ENCODE assay signal across 8 cellular contexts in the genomic region with DNA sequence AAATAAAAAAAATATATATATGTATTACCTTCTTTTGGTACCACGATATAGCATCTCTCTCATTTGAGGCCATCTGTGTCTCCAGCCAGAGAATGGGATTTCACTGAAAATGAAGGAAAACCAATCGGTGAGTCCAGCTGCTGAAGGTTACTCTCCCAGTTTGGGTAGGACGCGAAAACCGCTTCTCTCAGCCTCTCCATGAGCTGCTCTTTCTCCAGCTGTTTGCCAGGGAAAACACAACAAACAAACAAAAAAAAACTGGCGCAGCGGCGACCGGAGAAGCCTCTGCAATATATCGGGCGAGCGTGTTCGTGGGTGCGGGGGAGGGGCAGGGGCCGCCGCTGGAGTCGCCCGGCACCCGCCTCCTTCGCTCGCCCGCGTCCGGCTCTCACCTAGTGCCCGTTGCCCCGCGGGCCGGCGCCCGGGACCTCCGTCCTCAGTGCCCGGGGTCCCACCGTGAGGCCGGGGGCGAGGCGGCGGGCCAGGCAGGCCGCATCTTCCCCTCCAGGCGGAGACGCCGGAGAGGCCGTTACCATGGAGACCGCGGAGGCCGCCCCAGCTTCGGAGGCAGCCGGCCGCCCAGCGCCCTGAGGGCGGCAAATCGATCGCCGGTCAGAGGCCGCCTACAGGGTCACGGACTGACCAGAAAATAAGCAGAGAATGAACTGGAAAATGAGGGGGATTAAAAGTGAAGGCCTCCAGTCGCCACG. TPM values are rescaled to one million over a fixed set of nuclear protein-coding genes. Genes with fewer than 3 reads are reported as not detected.
DNase-seq lines count a peak whose midpoint lies in the region; ATAC-seq and TF ChIP-seq lines count a peak whose summit lies in the region.

No MANE protein-coding gene starts in this region.

- TF ChIP-seq CTCF in fibroblast of mammary gland (conservative IDR thresholded peaks at IDR 0.05; ENCODE audit: control insufficient read depth, insufficient read depth, low read depth, low read length): no peak

- H3K9me3 Mint-ChIP-seq in CD4-positive, alpha-beta memory T cell: no peaks in the 10 kb centered on the region
- no peaks in the 10 kb centered on the region for H3K9me3 Mint-ChIP-seq in activated T-helper 1 cell treated with anti-CD3 and anti-CD28 coated beads, Interleukin-12 subunit alpha, Interleukin-12 subunit beta, Interleukin-2, Interleukin-4 antibody, amounts not matched to agents 30 ng/mL and 10 ng/mL and 1 ng/mL, durations not matched to agents 14 hours and 24 hours and 36 hours
- no peaks in the 10 kb centered on the region for H3K9me3 Mint-ChIP-seq in naive thymus-derived CD8-positive, alpha-beta T cell
- H3K9me3 Mint-ChIP-seq in stimulated activated naive CD8-positive, alpha-beta T cell treated with anti-CD3 and anti-CD28 coated beads, Interleukin-15, Interleukin-2, amounts not matched to agents 100 ng/mL and 50 ng/mL, for 24 hours: no peaks in the 10 kb centered on the region

- no peaks in the 10 kb centered on the region for H3K27me3 Mint-ChIP-seq in CD4-positive, alpha-beta memory T cell
- H3K27me3 Mint-ChIP-seq in activated T-helper 1 cell treated with anti-CD3 and anti-CD28 coated beads, Interleukin-12 subunit alpha, Interleukin-12 subunit beta, Interleukin-2, Interleukin-4 antibody, amounts not matched to agents 30 ng/mL and 10 ng/mL and 1 ng/mL, durations not matched to agents 14 hours and 24 hours and 36 hours (ENCODE audit: insufficient read depth): no peaks in the 10 kb centered on the region
- H3K27me3 Mint-ChIP-seq in naive thymus-derived CD8-positive, alpha-beta T cell: no peaks in the 10 kb centered on the region
- H3K27me3 Mint-ChIP-seq in stimulated activated naive CD8-positive, alpha-beta T cell treated with anti-CD3 and anti-CD28 coated beads, Interleukin-15, Interleukin-2, amounts not matched to agents 100 ng/mL and 50 ng/mL, for 24 hours: no peaks in the 10 kb centered on the region

- peaks cover 16% of the 10 kb centered on the region for H3K4me1 ChIP-seq in CD4-positive, alpha-beta memory T cell (ENCODE audit: insufficient read depth, low read length)

- POLR2A ChIA-PET in CD4-positive, alpha-beta memory T cell (lab: Charles Lee; ENCODE audit: partially characterized antibody): interaction anchor here (0.9 to 3.9 kb wide), 19 partner anchors 9 to 802 kb away, joined by 3 to 77 read pairs (median 6); a partner anchor contains a TSS
- POLR2A ChIA-PET in naive thymus-derived CD8-positive, alpha-beta T cell (lab: Charles Lee): interaction anchor here (0.5 to 3.5 kb wide), 11 partner anchors 9 to 145 kb away, joined by 3 to 44 read pairs (median 4); a partner anchor contains a TSS

- peaks cover 16 to 36% (median 25%) of the 10 kb centered on the region in 4 donors for H3K4me1 Mint-ChIP-seq in CD4-positive, alpha-beta memory T cell
- H3K4me1 Mint-ChIP-seq in activated T-helper 1 cell treated with anti-CD3 and anti-CD28 coated beads, Interleukin-12 subunit alpha, Interleukin-12 subunit beta, Interleukin-2, Interleukin-4 antibody, amounts not matched to agents 30 ng/mL and 10 ng/mL and 1 ng/mL, durations not matched to agents 14 hours and 24 hours and 36 hours (ENCODE audit: low read depth): peaks cover 34% of the 10 kb centered on the region
- H3K4me1 Mint-ChIP-seq in naive thymus-derived CD8-positive, alpha-beta T cell: peaks cover 5 to 29% (median 16%) of the 10 kb centered on the region in 4 donors
- peaks cover 29% of the 10 kb centered on the region for H3K4me1 Mint-ChIP-seq in stimulated activated naive CD8-positive, alpha-beta T cell treated with anti-CD3 and anti-CD28 coated beads, Interleukin-15, Interleukin-2, amounts not matched to agents 100 ng/mL and 50 ng/mL, for 24 hours (ENCODE audit: low read depth)

- H3K27ac ChIP-seq in CD4-positive, alpha-beta memory T cell (ENCODE audit: low read depth, low read length): peak overlapping the region; percentile 91

- H3K4me3 Mint-ChIP-seq in CD4-positive, alpha-beta memory T cell: peak overlapping the region; percentile 89 to 98 (median 94)
- peak overlapping the region; percentile 95 for H3K4me3 Mint-ChIP-seq in activated T-helper 1 cell treated with anti-CD3 and anti-CD28 coated beads, Interleukin-12 subunit alpha, Interleukin-12 subunit beta, Interleukin-2, Interleukin-4 antibody, amounts not matched to agents 30 ng/mL and 10 ng/mL and 1 ng/mL, durations not matched to agents 14 hours and 24 hours and 36 hours
- peak overlapping the region; percentile 87 to 97 (median 94) for H3K4me3 Mint-ChIP-seq in naive thymus-derived CD8-positive, alpha-beta T cell
- H3K4me3 Mint-ChIP-seq in stimulated activated naive CD8-positive, alpha-beta T cell treated with anti-CD3 and anti-CD28 coated beads, Interleukin-15, Interleukin-2, amounts not matched to agents 100 ng/mL and 50 ng/mL, for 24 hours: peak overlapping the region; percentile 92

- H3K36me3 Mint-ChIP-seq in CD4-positive, alpha-beta memory T cell: peaks cover 12 to 15% of the 10 kb centered on the region in 2 donors
- H3K36me3 Mint-ChIP-seq in activated T-helper 1 cell treated with anti-CD3 and anti-CD28 coated beads, Interleukin-12 subunit alpha, Interleukin-12 subunit beta, Interleukin-2, Interleukin-4 antibody, amounts not matched to agents 30 ng/mL and 10 ng/mL and 1 ng/mL, durations not matched to agents 14 hours and 24 hours and 36 hours (ENCODE audit: low read depth): peaks cover 23% of the 10 kb centered on the region
- H3K36me3 Mint-ChIP-seq in naive thymus-derived CD8-positive, alpha-beta T cell: peaks cover 0 to 10% (median 0%) of the 10 kb centered on the region in 3 donors
- H3K36me3 Mint-ChIP-seq in stimulated activated naive CD8-positive, alpha-beta T cell treated with anti-CD3 and anti-CD28 coated beads, Interleukin-15, Interleukin-2, amounts not matched to agents 100 ng/mL and 50 ng/mL, for 24 hours (ENCODE audit: low read depth): peaks cover 37% of the 10 kb centered on the region

- H3K4me3 ChIP-seq in CD4-positive, alpha-beta memory T cell (ENCODE audit: low read length in 2 of 2): peak overlapping the region; percentile 59 to 77
- H3K4me3 ChIP-seq in fibroblast of mammary gland (ENCODE audit: control insufficient read depth, low read depth, low read length): peak overlapping the region; percentile 86

- no peaks in the 10 kb centered on the region for H3K36me3 ChIP-seq in CD4-positive, alpha-beta memory T cell (ENCODE audit: insufficient read depth, low read length)

- H3K9me3 ChIP-seq in CD4-positive, alpha-beta memory T cell (ENCODE audit: control insufficient read depth in 1 of 2, low read length in 2 of 2): no peaks in the 10 kb centered on the region

- CTCF ChIA-PET in CD4-positive, alpha-beta memory T cell (lab: Charles Lee; ENCODE audit: partially characterized antibody): interaction anchor here (0.7 to 3.7 kb wide), 13 partner anchors 10 to 686 kb away, joined by 3 to 31 read pairs (median 4); a partner anchor contains a TSS

- peak overlapping the region; percentile 91 to 97 (median 95) for H3K27ac Mint-ChIP-seq in CD4-positive, alpha-beta memory T cell
- H3K27ac Mint-ChIP-seq in activated T-helper 1 cell treated with anti-CD3 and anti-CD28 coated beads, Interleukin-12 subunit alpha, Interleukin-12 subunit beta, Interleukin-2, Interleukin-4 antibody, amounts not matched to agents 30 ng/mL and 10 ng/mL and 1 ng/mL, durations not matched to agents 14 hours and 24 hours and 36 hours: peak overlapping the region; percentile 97
- peak overlapping the region; percentile 66 to 95 (median 88) for H3K27ac Mint-ChIP-seq in naive thymus-derived CD8-positive, alpha-beta T cell
- peak overlapping the region; percentile 98 for H3K27ac Mint-ChIP-seq in stimulated activated naive CD8-positive, alpha-beta T cell treated with anti-CD3 and anti-CD28 coated beads, Interleukin-15, Interleukin-2, amounts not matched to agents 100 ng/mL and 50 ng/mL, for 24 hours

- intact Hi-C loops in CD4-positive, alpha-beta memory T cell (cut with micrococcal nuclease): loop anchor here (1.0 to 5.0 kb wide), 5 partner anchors 22 to 754 kb away; a partner anchor contains a TSS
- intact Hi-C loops in activated T-helper 1 cell treated with anti-CD3 and anti-CD28 coated beads, Interleukin-12 subunit alpha, Interleukin-12 subunit beta, Interleukin-2, Interleukin-4 antibody, amounts not matched to agents 30 ng/mL and 10 ng/mL and 1 ng/mL, durations not matched to agents 14 hours and 24 hours and 36 hours (cut with micrococcal nuclease): loop anchor here (1.0 to 2.0 kb wide), 8 partner anchors 25 to 1140 kb away; a partner anchor contains a TSS

- no peaks in the 10 kb centered on the region for H3K27me3 ChIP-seq in CD4-positive, alpha-beta memory T cell (ENCODE audit: insufficient read depth, low read length)

- peak; percentile 56 for ATAC-seq in GM19351 (IDR thresholded peaks at IDR 0.05; ENCODE audit: unreplicated experiment)
- peak; percentile 64 for ATAC-seq in HG03442 (IDR thresholded peaks at IDR 0.05; ENCODE audit: unreplicated experiment)
- ATAC-seq in naive thymus-derived CD8-positive, alpha-beta T cell: peak; percentile 57 to 66

- DNase-seq in CD4-positive, alpha-beta memory T cell: peak; percentile 61 to 72 (median 65)
- DNase-seq in OCI-M1 (lab: John Stamatoyannopoulos, UW): peak; percentile 89
- peak; percentile 62 for DNase-seq in activated T-helper 1 cell treated with anti-CD3 and anti-CD28 coated beads, Interleukin-12 subunit alpha, Interleukin-12 subunit beta, Interleukin-2, Interleukin-4 antibody, amounts not matched to agents 30 ng/mL and 10 ng/mL and 1 ng/mL, durations not matched to agents 14 hours and 24 hours and 36 hours (ENCODE audit: low spot score)
- peak; percentile 48 for DNase-seq in fibroblast of mammary gland (ENCODE audit: low read depth)
- DNase-seq in naive thymus-derived CD8-positive, alpha-beta T cell: peak; percentile 29 to 71 (median 54)

RNA-seq across cellular contexts. Expression of a gene that starts 0.5 kb away (rescaled TPM):
- total RNA-seq in CD4-positive, alpha-beta memory T cell: 1 to 10 TPM; 8.7 to 9.8 TPM
- 1 to 10 TPM; 7.2 to 9.5 TPM for polyA plus RNA-seq in CD4-positive, alpha-beta memory T cell
- 14.7 and 16.6 TPM in 2 replicates for total RNA-seq in activated T-helper 1 cell treated with anti-CD3 and anti-CD28 coated beads, Interleukin-12 subunit alpha, Interleukin-12 subunit beta, Interleukin-2, Interleukin-4 antibody, amounts not matched to agents 30 ng/mL and 10 ng/mL and 1 ng/mL, durations not matched to agents 14 hours and 24 hours and 36 hours
- 1 to 10 TPM; 7.7 to 9.9 TPM for total RNA-seq in naive thymus-derived CD8-positive, alpha-beta T cell
- polyA plus RNA-seq in naive thymus-derived CD8-positive, alpha-beta T cell: 1 to 10 TPM; 1.9 to 4.3 (median 3.1) TPM

RNA-seq across cellular contexts. Expression of a gene that starts 53.5 kb away (rescaled TPM):
- total RNA-seq in CD4-positive, alpha-beta memory T cell: 10 to 100 TPM; 58.7 to 60.2 TPM
- polyA plus RNA-seq in CD4-positive, alpha-beta memory T cell: 10 to 100 TPM; 41.1 to 52.0 TPM
- total RNA-seq in activated T-helper 1 cell treated with anti-CD3 and anti-CD28 coated beads, Interleukin-12 subunit alpha, Interleukin-12 subunit beta, Interleukin-2, Interleukin-4 antibody, amounts not matched to agents 30 ng/mL and 10 ng/mL and 1 ng/mL, durations not matched to agents 14 hours and 24 hours and 36 hours: 18.4 and 19.5 TPM in 2 replicates
- total RNA-seq in naive thymus-derived CD8-positive, alpha-beta T cell: 10 to 100 TPM; 53.6 to 56.3 TPM
- polyA plus RNA-seq in naive thymus-derived CD8-positive, alpha-beta T cell: 10 to 100 TPM; 34.8 to 39.1 (median 37.5) TPM

Comparison
In these comparisons a context has a peak if more than half of its experiments do, and no peak if none do; other contexts are left out.
1. Peak in every context shown above with its lines: DNase-seq, ATAC-seq, H3K4me3 ChIP-seq and H3K27ac ChIP-seq.